Comparison of ENCODE assay signal across 22 cellular contexts in genomic region chr3:78888650-78889049, GRCh38.
DNase-seq lines count a peak whose midpoint lies in the region; ATAC-seq, FAIRE-seq and TF ChIP-seq lines count a peak whose summit lies in the region.
"Had no signal": no experiment of that assay in that cellular context is flagged by ENCODE, and none has a peak within 500 bp of the region (broad histone marks: within the 10 kb centered on the region; RNA-seq: fewer than 3 reads in every experiment).

No MANE protein-coding gene starts in this region.

- H3K36me3 ChIP-seq in IMR-90 (ENCODE audit: control insufficient read depth, insufficient read depth, low read length): no peaks in the 10 kb centered on the region
- no peaks in the 10 kb centered on the region for H3K36me3 ChIP-seq in astrocyte (ENCODE audit: insufficient read depth, low read length)
- H3K36me3 ChIP-seq: HAP-1 had no signal

- no peak for TF ChIP-seq POLR2A in A549 (IDR thresholded peaks at IDR 0.05; ENCODE audit: low read length)
- TF ChIP-seq POLR2A in IMR-90 (IDR thresholded peaks at IDR 0.05; ENCODE audit: low read depth, low read length): no peak

- TF ChIP-seq EP300 in A549 (IDR thresholded peaks at IDR 0.05): no peak

- H2BK120ac ChIP-seq in IMR-90 (ENCODE audit: low read depth, low read length): no peak overlapping the region

- H3K79me1 ChIP-seq in IMR-90 (ENCODE audit: low read depth in 1 of 2, low read length in 2 of 2): peaks cover 0 to 5% of the 10 kb centered on the region in 2 experiments; a peak in 3 of 4 replicates

- FAIRE-seq in A549 (lab: Jason Lieb, UNC) (peak; percentile 7), astrocyte (lab: Jason Lieb, UNC) (no peak)

- dilution Hi-C loops in IMR-90 (cut with HindIII; ENCODE audit: low sequenced_read_pairs, unreplicated experiment): no loop called here

- intact Hi-C loops in IMR-90 (cut with micrococcal nuclease): loop anchor here (5.0 kb wide), 1 partner anchor 41 kb away; no protein-coding TSS in a partner anchor

- no peak overlapping the region for H2BK15ac ChIP-seq in IMR-90 (ENCODE audit: low read depth, low read length)

- H3K27ac ChIP-seq in A549 (no peak overlapping the region), IMR-90 (ENCODE audit: insufficient read depth, low read length) (no peak overlapping the region), astrocyte (ENCODE audit: low read depth, low read length) (no peak overlapping the region)
- H3K27ac ChIP-seq: 22Rv1, GM23248, PC-9, RWPE1 had no signal

- H2AK9ac ChIP-seq in IMR-90 (replicated peaks; ENCODE audit: low read depth, low read length, poor library complexity): no peak overlapping the region

- POLR2A ChIA-PET in A549 (lab: Yijun Ruan, JAX): no interaction called here
- POLR2A ChIA-PET in IMR-90 (lab: Charles Lee; ENCODE audit: unreplicated experiment): no interaction called here

- peaks cover 24% of the 10 kb centered on the region for H3K4me1 ChIP-seq in A549
- H3K4me1 ChIP-seq in IMR-90 (ENCODE audit: control insufficient read depth, insufficient read depth, low read length): peaks cover 5% of the 10 kb centered on the region
- H3K4me1 ChIP-seq in astrocyte (ENCODE audit: insufficient read depth, low read length): peaks cover 7% of the 10 kb centered on the region

- no peaks in the 10 kb centered on the region for H3K9me1 ChIP-seq in IMR-90 (ENCODE audit: insufficient read depth, low read length)

- in situ Hi-C loops in IMR-90 (cut with MboI; ENCODE audit: low sequenced_read_pairs): no loop called here

- no peak overlapping the region for H2AFZ ChIP-seq in IMR-90 (replicated peaks; ENCODE audit: low read length, poor library complexity)
- H2AFZ ChIP-seq in astrocyte (ENCODE audit: low read depth, low read length): no peak overlapping the region
- H2AFZ ChIP-seq: GM23248, PC-9 had no signal

- H3K36me3 Mint-ChIP-seq in astrocyte (ENCODE audit: low read depth, unreplicated experiment): peaks cover 10% of the 10 kb centered on the region

- no peak overlapping the region for H3K9ac ChIP-seq in IMR-90 (ENCODE audit: low read depth, low read length)
- no peak overlapping the region for H3K9ac ChIP-seq in astrocyte (ENCODE audit: low read length)
- H3K9ac ChIP-seq: GM23248 had no signal

- H3K18ac ChIP-seq in IMR-90 (ENCODE audit: low read depth, low read length): no peak overlapping the region

- ATAC-seq in A549: no peak
- peak; percentile 73 for ATAC-seq in IMR-90 (ENCODE audit: low read depth)
- ATAC-seq in HG03139 (IDR thresholded peaks at IDR 0.05; ENCODE audit: unreplicated experiment): no peak
- ATAC-seq in GM19328 (IDR thresholded peaks at IDR 0.05; ENCODE audit: unreplicated experiment): no peak

- H4K5ac ChIP-seq in IMR-90 (ENCODE audit: low read depth, low read length): no peak overlapping the region

- no peak overlapping the region for H4K8ac ChIP-seq in IMR-90 (ENCODE audit: low read depth in 2 of 2, low read length in 2 of 2)

- peak overlapping the region; percentile 84 for H3K27ac Mint-ChIP-seq in astrocyte (ENCODE audit: unreplicated experiment)
- H3K27ac Mint-ChIP-seq: B cell had no signal

- H4K20me1 ChIP-seq in IMR-90 (ENCODE audit: insufficient read depth, low read length) (0 out of 2 replicates have a peak, but pooled peaks cover 3% of the 10 kb centered on the region), astrocyte (ENCODE audit: insufficient read depth, low read length) (peaks cover 7% of the 10 kb centered on the region)

- TF ChIP-seq RAD21 in A549 (conservative IDR thresholded peaks at IDR 0.05 in 1 of 2, IDR thresholded peaks at IDR 0.05 in 1 of 2): no peak
- no peak for TF ChIP-seq RAD21 in IMR-90 (IDR thresholded peaks at IDR 0.05; ENCODE audit: low read length)

- no peaks in the 10 kb centered on the region for H3K79me2 ChIP-seq in astrocyte (ENCODE audit: insufficient read depth, low read length)

- H2BK20ac ChIP-seq in IMR-90 (ENCODE audit: low read depth, low read length): no peak overlapping the region

- BruUV-seq in IMR-90 (replicated peaks; lab: Mats Ljungman, UMichigan): no TSS peak

- H3K23ac ChIP-seq in IMR-90 (ENCODE audit: low read depth, low read length): no peak overlapping the region

- H3K4me2 ChIP-seq in A549 (peak overlapping the region; percentile 3; the same call in 2 of the 3 replicates), IMR-90 (ENCODE audit: low read depth, low read length) (peak overlapping the region; percentile 35; the same call in 1 of the 2 replicates), astrocyte (ENCODE audit: low read length) (no peak overlapping the region)
- H3K4me2 ChIP-seq: PC-9 had no signal

- no peak overlapping the region for H3K4me3 Mint-ChIP-seq in astrocyte (ENCODE audit: unreplicated experiment)
- H3K4me3 Mint-ChIP-seq: B cell had no signal

- H3K56ac ChIP-seq in IMR-90 (ENCODE audit: extremely low read depth, insufficient read depth, low read length): no peak overlapping the region

- H3K4me3 ChIP-seq in A549: no peak overlapping the region
- no peak overlapping the region for H3K4me3 ChIP-seq in IMR-90 (ENCODE audit: insufficient read depth, low read depth, low read length)
- H3K4me3 ChIP-seq in astrocyte (ENCODE audit: insufficient read depth, low read depth, low read length): no peak overlapping the region
- H3K4me3 ChIP-seq: GM23248, HAP-1, PC-9 had no signal

- H4K91ac ChIP-seq in IMR-90 (ENCODE audit: insufficient read depth, low read depth, low read length): no peak overlapping the region

- CTCF ChIA-PET in A549 (lab: Yijun Ruan, JAX): no interaction called here
- CTCF ChIA-PET in IMR-90 (lab: Yijun Ruan, JAX): no interaction called here

- H2BK5ac ChIP-seq in IMR-90 (ENCODE audit: low read depth, low read length, poor library complexity, severe bottlenecking): no peak overlapping the region

- no peaks in the 10 kb centered on the region for H3K9me3 ChIP-seq in A549
- H3K9me3 ChIP-seq in IMR-90 (ENCODE audit: control insufficient read depth, insufficient read depth, low read length): no peaks in the 10 kb centered on the region
- no peaks in the 10 kb centered on the region for H3K9me3 ChIP-seq in astrocyte (ENCODE audit: insufficient read depth, low read depth, low read length)
- H3K9me3 ChIP-seq: HAP-1 had no signal

- no peaks in the 10 kb centered on the region for H3K27me3 ChIP-seq in IMR-90 (ENCODE audit: control insufficient read depth, insufficient read depth, low read length)
- no peaks in the 10 kb centered on the region for H3K27me3 ChIP-seq in astrocyte (ENCODE audit: insufficient read depth, low read length)

- H2AK5ac ChIP-seq in IMR-90 (ENCODE audit: low read depth, low read length): no peak overlapping the region

- H3K4me1 Mint-ChIP-seq in astrocyte (ENCODE audit: low read depth, unreplicated experiment): peaks cover 25% of the 10 kb centered on the region
- H3K4me1 Mint-ChIP-seq: B cell had no signal

- DNase-seq in A549 (ENCODE audit: low read depth in 1 of 2, low spot score in 1 of 2) (no peak), IMR-90 (peak; percentile 75), astrocyte (ENCODE audit: low read depth) (no peak), iris pigment epithelial cell (ENCODE audit: low read depth) (peak; percentile 34), GM19240 (ENCODE audit: insufficient read length, low spot score) (no peak), NCI-H1436 (lab: John Stamatoyannopoulos, UW) (no peak)
- DNase-seq: DND-41, GDM1, GM23248, KBM-7, NCI-H1048, NCI-H146, NCI-H2081, NCI-H748 treated with DMSO at 0.1 percent for 48 hours, PC-9, SIG-M5 had no signal

- no peak for TF ChIP-seq CTCF in A549 (IDR thresholded peaks at IDR 0.05)
- no peak for TF ChIP-seq CTCF in IMR-90 (conservative IDR thresholded peaks at IDR 0.05; ENCODE audit: low read depth, low read length)
- no peak for TF ChIP-seq CTCF in astrocyte (IDR thresholded peaks at IDR 0.05; ENCODE audit: insufficient read depth, low read depth, low read length)

- no peak overlapping the region for H3K14ac ChIP-seq in IMR-90 (replicated peaks; ENCODE audit: low read depth, low read length)

- no peaks in the 10 kb centered on the region for H3K9me3 Mint-ChIP-seq in astrocyte (ENCODE audit: unreplicated experiment)

- H3K4ac ChIP-seq in IMR-90 (ENCODE audit: low read depth, low read length): no peak overlapping the region

- H3K27me3 Mint-ChIP-seq in astrocyte (ENCODE audit: low read depth, unreplicated experiment): no peaks in the 10 kb centered on the region
- H3K27me3 Mint-ChIP-seq: B cell had no signal

TF ChIP-seq in A549, 52 proteins besides CTCF, POLR2A, EP300 and RAD21 (continues in another document):
- TF ChIP-seq CEBPB (IDR thresholded peaks at IDR 0.05): no peak
- no peak for TF ChIP-seq SMC3 (IDR thresholded peaks at IDR 0.05)
- TF ChIP-seq HOXB13 (CRISPR knock-in tag; IDR thresholded peaks at IDR 0.05; ENCODE audit: low read depth): no peak
- no peak for TF ChIP-seq MAFK (IDR thresholded peaks at IDR 0.05; ENCODE audit: partially characterized antibody)
- TF ChIP-seq FOSB (CRISPR knock-in tag; IDR thresholded peaks at IDR 0.05): no peak
- TF ChIP-seq ZNF302 (CRISPR knock-in tag; IDR thresholded peaks at IDR 0.05): no peak
- TF ChIP-seq, protein P1, sequence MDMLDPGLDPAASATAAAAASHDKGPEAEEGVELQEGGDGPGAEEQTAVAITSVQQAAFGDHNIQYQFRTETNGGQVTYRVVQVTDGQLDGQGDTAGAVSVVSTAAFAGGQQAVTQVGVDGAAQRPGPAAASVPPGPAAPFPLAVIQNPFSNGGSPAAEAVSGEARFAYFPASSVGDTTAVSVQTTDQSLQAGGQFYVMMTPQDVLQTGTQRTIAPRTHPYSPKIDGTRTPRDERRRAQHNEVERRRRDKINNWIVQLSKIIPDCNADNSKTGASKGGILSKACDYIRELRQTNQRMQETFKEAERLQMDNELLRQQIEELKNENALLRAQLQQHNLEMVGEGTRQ (IDR thresholded peaks at IDR 0.05): no peak
- TF ChIP-seq CBX8 (IDR thresholded peaks at IDR 0.05): no peak
- TF ChIP-seq TP53 (CRISPR knock-in tag; IDR thresholded peaks at IDR 0.05): no peak
- no peak for TF ChIP-seq JUN (IDR thresholded peaks at IDR 0.05)

TF ChIP-seq in IMR-90, 13 proteins besides CTCF, POLR2A, EP300 and RAD21:
- TF ChIP-seq FOS (IDR thresholded peaks at IDR 0.05; ENCODE audit: low read depth, low read length): 0 out of 2 replicates have a peak, but pooled peaks have one; percentile 34
- TF ChIP-seq CHD1 (IDR thresholded peaks at IDR 0.05; ENCODE audit: low read depth, low read length): no peak
TF ChIP-seq in IMR-90: peak in this region for 1.

Comparison
In these comparisons a context has a peak if more than half of its experiments do, and no peak if none do; other contexts are left out.
1. DNase-seq: peak in IMR-90 (single experiment) and iris pigment epithelial cell (single experiment); none in A549 (0 of 2), astrocyte (single experiment), GM19240 (single experiment) and NCI-H1436 (single experiment).